Comparison of ENCODE assay signal across 32 cellular contexts in the genomic region with DNA sequence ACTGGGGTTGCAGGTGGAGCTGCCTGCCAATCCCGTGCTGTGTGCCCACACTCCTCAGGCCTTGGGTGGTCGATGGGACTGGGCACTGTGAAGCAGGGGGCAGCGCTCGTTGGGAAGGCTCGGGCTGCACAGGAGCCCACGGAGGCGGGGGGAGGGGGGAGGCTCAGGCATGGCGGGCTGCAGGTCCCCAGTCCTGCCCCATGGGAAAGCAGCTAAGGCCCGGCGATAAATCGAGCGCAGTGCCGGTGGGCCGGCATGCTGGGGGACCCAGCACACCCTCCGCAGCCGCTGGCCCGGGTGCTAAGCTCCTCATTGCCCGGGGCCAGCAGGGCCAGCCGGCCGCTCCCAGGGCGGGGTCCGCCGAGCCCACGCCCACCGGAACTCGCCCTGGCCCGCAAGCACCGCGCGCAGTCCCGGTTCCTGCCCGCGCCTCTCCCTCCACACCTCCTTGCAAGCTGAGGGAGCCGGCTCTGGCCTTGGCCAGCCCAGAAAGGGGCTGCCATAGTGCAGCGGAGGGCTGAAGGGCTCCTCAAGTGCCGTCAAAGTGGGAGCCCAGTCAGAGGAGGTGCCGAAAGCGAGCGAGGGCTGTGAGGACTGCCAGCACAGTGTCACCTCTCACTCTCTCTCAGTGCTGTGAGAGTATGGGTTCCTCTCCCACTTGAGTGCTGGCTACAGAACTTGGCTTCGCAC.
"Had no signal": no experiment of that assay in that cellular context is flagged by ENCODE, and none has a peak within 500 bp of the region (broad histone marks: within the 10 kb centered on the region; RNA-seq: fewer than 3 reads in every experiment).

No MANE protein-coding gene starts in this region.

- H3K27ac ChIP-seq: ascending aorta, breast epithelium, cardiac muscle cell, esophagus muscularis mucosa, foreskin keratinocyte, gastrocnemius medialis, heart left ventricle, WERI-Rb-1 had no signal

- H3K9me3 ChIP-seq: gastrocnemius medialis had no signal

- FAIRE-seq: colon had no signal

- H3K4me1 ChIP-seq: ascending aorta, breast epithelium, esophagus muscularis mucosa, foreskin keratinocyte, gastrocnemius medialis, heart left ventricle had no signal

- H3K4me3 ChIP-seq: ascending aorta, breast epithelium, cardiac muscle cell, esophagus muscularis mucosa, gastrocnemius medialis, heart left ventricle had no signal

- H3K27me3 ChIP-seq: ascending aorta, breast epithelium, cardiac muscle cell, esophagus muscularis mucosa, foreskin keratinocyte, gastrocnemius medialis, heart left ventricle had no signal

- DNase-seq: activated B cell treated with CpG ODN at 0.5 μM for 24 hours; activated CD4-positive, alpha-beta T cell treated with anti-CD3 and anti-CD28 coated beads for 48 hours; activated CD4-positive, alpha-beta T cell treated with anti-CD3 and anti-CD28 coated beads, Interleukin-2, amount 50 U/mL, for 1 hour; activated CD4-positive, alpha-beta T cell treated with anti-CD3 and anti-CD28 coated beads, Interleukin-2, amount 50 U/mL, for 48 hours; activated CD8-positive, alpha-beta memory T cell treated with anti-CD3 and anti-CD28 coated beads for 24 hours; activated CD8-positive, alpha-beta T cell treated with anti-CD3 and anti-CD28 coated beads for 36 hours; activated effector memory CD4-positive, alpha-beta T cell treated with Interleukin-2 at 50 U/mL for 16 hours; activated naive CD4-positive, alpha-beta T cell; activated naive CD4-positive, alpha-beta T cell treated with anti-CD3 and anti-CD28 coated beads, Interleukin-2, amount 10 ng/mL, durations not matched to agents 7 days and 5 days; activated naive CD8-positive, alpha-beta T cell treated with anti-CD3 and anti-CD28 coated beads, Interleukin-2, amount 10 ng/mL, durations not matched to agents 7 days and 5 days; activated T-cell treated with anti-CD3 and anti-CD28 coated beads, Interleukin-2, amount 50 U/mL, for 4 hours; cortex of kidney; dermis blood vessel endothelial cell; effector CD4-positive, alpha-beta T cell; effector memory CD8-positive, alpha-beta T cell; erythroblast; foreskin keratinocyte; gastrocnemius medialis; glutamatergic neuron; heart left ventricle; T-helper 1 cell; T-helper 17 cell; T1000; WERI-Rb-1 had no signal

- ATAC-seq: activated CD4-positive, CD25-positive, alpha-beta regulatory T cell treated with anti-CD3 and anti-CD28 coated beads, Interleukin-2, amount 50 U/mL, for 24 hours; activated CD8-positive, alpha-beta T cell treated with anti-CD3 and anti-CD28 coated beads for 36 hours; activated naive CD4-positive, alpha-beta T cell treated with anti-CD3 and anti-CD28 coated beads, Interleukin-2, amount 50 U/mL, for 72 hours; activated T-cell treated with anti-CD3 and anti-CD28 coated beads, Interleukin-2, amount 50 U/mL, for 4 hours; activated T-helper 17 cell treated with anti-CD3 and anti-CD28 coated beads, Interleukin-2, amount 50 U/mL, for 72 hours; effector memory CD8-positive, alpha-beta T cell; foreskin keratinocyte; gastrocnemius medialis; heart left ventricle; T-helper 17 cell had no signal

- H3K36me3 ChIP-seq: ascending aorta, breast epithelium, cardiac muscle cell, esophagus muscularis mucosa, gastrocnemius medialis, heart left ventricle, WERI-Rb-1 had no signal
